ENCODE assay signal across 11 cellular contexts in the genomic region with DNA sequence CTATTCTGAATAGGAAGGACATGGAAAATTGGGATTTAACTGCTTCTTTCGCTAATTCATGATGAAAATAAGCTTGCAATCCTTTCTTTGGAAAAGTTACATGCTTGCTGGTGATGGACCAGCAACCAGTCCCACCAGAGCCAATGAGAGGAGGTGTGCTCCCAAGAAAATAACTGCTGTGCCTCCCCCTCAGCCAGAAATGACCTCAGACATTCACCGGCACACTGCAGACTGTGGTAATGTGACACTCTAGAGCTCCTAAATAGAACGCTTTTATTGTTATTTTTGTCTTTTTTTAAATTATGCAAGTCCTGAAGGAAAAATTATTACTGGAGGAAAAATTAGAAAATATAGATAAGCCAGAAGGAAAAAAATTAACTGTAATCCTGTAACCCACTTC. TPM values are rescaled to one million over a fixed set of nuclear protein-coding genes. Genes with fewer than 3 reads are reported as not detected.
A peak's percentile ranks its signal among the peaks of the same experiment; 100 is the strongest.
DNase-seq lines count a peak whose midpoint lies in the region; ATAC-seq and TF ChIP-seq lines count a peak whose summit lies in the region.
"Had no signal": no experiment of that assay in that cellular context is flagged by ENCODE, and none has a peak within 500 bp of the region (broad histone marks: within the 10 kb centered on the region; RNA-seq: fewer than 3 reads in every experiment).

No MANE protein-coding gene starts in this region.

- H4K20me1 ChIP-seq in SK-N-SH (ENCODE audit: insufficient read depth) (peaks cover 61% of the 10 kb centered on the region), smooth muscle cell (ENCODE audit: low read depth) (peaks cover 67% of the 10 kb centered on the region)

- H3K4me1 Mint-ChIP-seq in activated T-helper 2 cell treated with anti-CD3 and anti-CD28 coated beads, Interferon-gamma antibody, Interleukin-2, Interleukin-4, amounts not matched to agents 10 μg/mL and 5 μg/mL and 100 μg/mL, durations not matched to agents 14 hours and 24 hours and 36 hours (ENCODE audit: low read depth), result peaks cover 35% of the 10 kb centered on the region

- H3K4me3 ChIP-seq in SK-N-SH (ENCODE audit: low read depth in 2 of 2, low read length in 1 of 2), result peak overlapping the region in 1 of 2 experiments; percentile 98; a peak in 2 of 4 replicates
- peak overlapping the region; percentile 66 to 94 for H3K4me3 ChIP-seq in gastroesophageal sphincter
- H3K4me3 ChIP-seq in smooth muscle cell, result no peak overlapping the region
- H3K4me3 ChIP-seq: upper lobe of left lung had no signal

- H3K79me2 ChIP-seq in SK-N-SH (ENCODE audit: insufficient read depth), result peaks cover 71% of the 10 kb centered on the region
- peaks cover 42% of the 10 kb centered on the region for H3K79me2 ChIP-seq in smooth muscle cell (ENCODE audit: low read depth)

- ATAC-seq in SK-N-SH treated with all-trans-retinoic acid at 6 μM for 48 hours, result no peak
- ATAC-seq in gastroesophageal sphincter, result no peak
- ATAC-seq in HG02642 (IDR thresholded peaks at IDR 0.05; ENCODE audit: poor library complexity, unreplicated experiment), result no peak

- no peaks in the 10 kb centered on the region for H3K9me2 ChIP-seq in SK-N-SH

- POLR2A ChIA-PET in SK-N-SH (lab: Yijun Ruan, JAX), result no interaction called here

- TF ChIP-seq POLR2A in gastroesophageal sphincter (IDR thresholded peaks at IDR 0.05), result no peak

- intact Hi-C loops in activated T-helper 2 cell treated with anti-CD3 and anti-CD28 coated beads, Interferon-gamma antibody, Interleukin-2, Interleukin-4, amounts not matched to agents 10 μg/mL and 5 μg/mL and 100 μg/mL, durations not matched to agents 14 hours and 24 hours and 36 hours (cut with micrococcal nuclease), result no loop called here

- H3K9me3 ChIP-seq in SK-N-SH (no peaks in the 10 kb centered on the region), gastroesophageal sphincter (no peaks in the 10 kb centered on the region), smooth muscle cell (replicated peaks; ENCODE audit: low read depth) (no peaks in the 10 kb centered on the region)
- H3K9me3 ChIP-seq: upper lobe of left lung had no signal

- H3K9ac ChIP-seq in SK-N-SH, result no peak overlapping the region
- H3K9ac ChIP-seq in smooth muscle cell (ENCODE audit: low read depth), result no peak overlapping the region

- TF ChIP-seq RAD21 in SK-N-SH (IDR thresholded peaks at IDR 0.05; ENCODE audit: low read length), result no peak

- H3K4me3 Mint-ChIP-seq in activated T-helper 2 cell treated with anti-CD3 and anti-CD28 coated beads, Interferon-gamma antibody, Interleukin-2, Interleukin-4, amounts not matched to agents 10 μg/mL and 5 μg/mL and 100 μg/mL, durations not matched to agents 14 hours and 24 hours and 36 hours (ENCODE audit: low read depth), result peak overlapping the region; percentile 17

- DNase-seq in SK-N-SH (no peak), smooth muscle cell (lab: John Stamatoyannopoulos, UW; ENCODE audit: unreplicated experiment) (no peak), NCI-H2227 treated with DMSO at 0.1 percent for 48 hours (lab: John Stamatoyannopoulos, UW) (no peak)
- no peak for DNase-seq in activated T-helper 2 cell treated with anti-CD3 and anti-CD28 coated beads, Interferon-gamma antibody, Interleukin-2, Interleukin-4, amounts not matched to agents 10 μg/mL and 5 μg/mL and 100 μg/mL, durations not matched to agents 14 hours and 24 hours and 36 hours (ENCODE audit: low spot score)
- no peak for DNase-seq in stimulated activated CD4-positive, alpha-beta T cell treated with anti-CD3 and anti-CD28 coated beads, Interleukin-4, amount 100 ng/mL, for 4 hours
- DNase-seq: ACHN, NCI-H1694 treated with DMSO at 0.1 percent for 48 hours, upper lobe of left lung had no signal

- H3F3A ChIP-seq in SK-N-SH (replicated peaks; ENCODE audit: insufficient read depth), result peaks cover 14% of the 10 kb centered on the region
- H3F3A ChIP-seq in smooth muscle cell (ENCODE audit: low read depth), result peaks cover 5% of the 10 kb centered on the region

- TF ChIP-seq EP300 in SK-N-SH (IDR thresholded peaks at IDR 0.05; ENCODE audit: borderline replicate concordance in 1 of 2, low read depth in 1 of 2, low read length in 1 of 2) (no peak), gastroesophageal sphincter (IDR thresholded peaks at IDR 0.05) (no peak)

- no peak overlapping the region for H3K27ac Mint-ChIP-seq in activated T-helper 2 cell treated with anti-CD3 and anti-CD28 coated beads, Interferon-gamma antibody, Interleukin-2, Interleukin-4, amounts not matched to agents 10 μg/mL and 5 μg/mL and 100 μg/mL, durations not matched to agents 14 hours and 24 hours and 36 hours

- H3K4me2 ChIP-seq in SK-N-SH, result peak overlapping the region; percentile 98
- H3K4me2 ChIP-seq in smooth muscle cell, result peak overlapping the region; percentile 92

- H3K36me3 Mint-ChIP-seq in activated T-helper 2 cell treated with anti-CD3 and anti-CD28 coated beads, Interferon-gamma antibody, Interleukin-2, Interleukin-4, amounts not matched to agents 10 μg/mL and 5 μg/mL and 100 μg/mL, durations not matched to agents 14 hours and 24 hours and 36 hours (ENCODE audit: low read depth), result peaks cover 24% of the 10 kb centered on the region

- CTCF ChIA-PET in SK-N-SH (lab: Yijun Ruan, JAX), result interaction anchor here (1.2 to 6.4 kb wide), 2 partner anchors 148 to 256 kb away, joined by 3 to 28 read pairs; no protein-coding TSS in a partner anchor

- peaks cover 11 to 59% of the 10 kb centered on the region in 2 experiments for H3K4me1 ChIP-seq in SK-N-SH (ENCODE audit: control insufficient read depth in 1 of 2, insufficient read depth in 2 of 2, low read depth in 1 of 2, low read length in 1 of 2)
- H3K4me1 ChIP-seq in gastroesophageal sphincter, result peaks cover 2 to 83% (median 47%) of the 10 kb centered on the region in 3 donors
- peaks cover 49% of the 10 kb centered on the region for H3K4me1 ChIP-seq in smooth muscle cell (ENCODE audit: low read depth)

- H3K36me3 ChIP-seq in SK-N-SH (replicated peaks in 1 of 2; ENCODE audit: control insufficient read depth in 1 of 2, insufficient read depth in 2 of 2, low read length in 1 of 2) (peaks cover 3 to 12% of the 10 kb centered on the region in 2 experiments), gastroesophageal sphincter (peaks cover 0 to 6% of the 10 kb centered on the region in 2 donors), smooth muscle cell (ENCODE audit: low read depth) (no peaks in the 10 kb centered on the region)
- H3K36me3 ChIP-seq: upper lobe of left lung had no signal

- H3K9me3 Mint-ChIP-seq in activated T-helper 2 cell treated with anti-CD3 and anti-CD28 coated beads, Interferon-gamma antibody, Interleukin-2, Interleukin-4, amounts not matched to agents 10 μg/mL and 5 μg/mL and 100 μg/mL, durations not matched to agents 14 hours and 24 hours and 36 hours, result no peaks in the 10 kb centered on the region

- TF ChIP-seq CTCF in SK-N-SH (IDR thresholded peaks at IDR 0.05), result no peak
- no peak for TF ChIP-seq CTCF in gastroesophageal sphincter (IDR thresholded peaks at IDR 0.05)
- no peak for TF ChIP-seq CTCF in smooth muscle cell (IDR thresholded peaks at IDR 0.05; ENCODE audit: borderline replicate concordance, insufficient read depth, poor library complexity, severe bottlenecking)

- WGBS in SK-N-SH (ENCODE audit: low lambda C conversion rate), result 94% methylated on average over 3 of the region's 3 CpGs
- WGBS in gastroesophageal sphincter (ENCODE audit: low coverage in 1 of 2), 2 donors, result 40 to 50% methylated on average over 3 of the region's 3 CpGs
- WGBS in smooth muscle cell (ENCODE audit: low lambda C conversion rate), result 68% methylated on average over 3 of the region's 3 CpGs

- H3K27ac ChIP-seq in SK-N-SH (ENCODE audit: low read depth in 2 of 2, low read length in 1 of 2), result no peak overlapping the region
- peak overlapping the region; percentile 73 to 99 (median 96) for H3K27ac ChIP-seq in gastroesophageal sphincter
- no peak overlapping the region for H3K27ac ChIP-seq in smooth muscle cell (ENCODE audit: low read depth)
- H3K27ac ChIP-seq: upper lobe of left lung had no signal

- H2AFZ ChIP-seq in SK-N-SH (ENCODE audit: low read depth) (no peak overlapping the region), smooth muscle cell (ENCODE audit: low read depth) (no peak overlapping the region)

- no peaks in the 10 kb centered on the region for H3K27me3 ChIP-seq in SK-N-SH (ENCODE audit: insufficient read depth)
- no peaks in the 10 kb centered on the region for H3K27me3 ChIP-seq in gastroesophageal sphincter
- H3K27me3 ChIP-seq in smooth muscle cell (ENCODE audit: low read depth), result no peaks in the 10 kb centered on the region
- H3K27me3 ChIP-seq: upper lobe of left lung had no signal

- peaks cover 4% of the 10 kb centered on the region for H3K27me3 Mint-ChIP-seq in activated T-helper 2 cell treated with anti-CD3 and anti-CD28 coated beads, Interferon-gamma antibody, Interleukin-2, Interleukin-4, amounts not matched to agents 10 μg/mL and 5 μg/mL and 100 μg/mL, durations not matched to agents 14 hours and 24 hours and 36 hours (ENCODE audit: low read depth)

TF ChIP-seq in SK-N-SH, 30 proteins besides CTCF, POLR2A, EP300 and RAD21 (continues in another document):
- TF ChIP-seq FOXJ3 (CRISPR knock-in tag; IDR thresholded peaks at IDR 0.05), result no peak

TF ChIP-seq in SK-N-SH treated with all-trans-retinoic acid at 6 μM for 48 hours, 23 proteins besides CTCF, POLR2A, EP300 and RAD21 (continues in another document):
- TF ChIP-seq ZFP30 (CRISPR knock-in tag; IDR thresholded peaks at IDR 0.05), result no peak
- TF ChIP-seq ARNTL (CRISPR knock-in tag; IDR thresholded peaks at IDR 0.05; ENCODE audit: borderline replicate concordance, low read depth), result no peak
- TF ChIP-seq ZNF565 (CRISPR knock-in tag; conservative IDR thresholded peaks at IDR 0.05; ENCODE audit: low read depth), result no peak
- no peak for TF ChIP-seq PPARA (CRISPR knock-in tag; IDR thresholded peaks at IDR 0.05; ENCODE audit: borderline replicate concordance)
- TF ChIP-seq RARB (CRISPR knock-in tag; IDR thresholded peaks at IDR 0.05), result no peak
- no peak for TF ChIP-seq ZNF8 (CRISPR knock-in tag; IDR thresholded peaks at IDR 0.05)

RNA-seq across cellular contexts. Expression of a gene that starts 2.6 kb away (rescaled TPM):
- 32.2 and 35.8 TPM in 2 replicates for polyA plus RNA-seq in SK-N-SH (2012; rRNA removed)
- 16.8 and 25.0 TPM in 2 replicates for polyA plus RNA-seq in SK-N-SH (2012; cell fraction: cytosol; rRNA removed)
- 75.6 and 77.6 TPM in 2 replicates for polyA plus RNA-seq in SK-N-SH (2012; cell fraction: nucleus; rRNA removed)
- 34.5 and 37.1 TPM in 2 replicates for total RNA-seq in activated T-helper 2 cell treated with anti-CD3 and anti-CD28 coated beads, Interferon-gamma antibody, Interleukin-2, Interleukin-4, amounts not matched to agents 10 μg/mL and 5 μg/mL and 100 μg/mL, durations not matched to agents 14 hours and 24 hours and 36 hours
- total RNA-seq in gastroesophageal sphincter, result 100 to 1,000 TPM; 131 to 663 (median 337) TPM
- 31.8 and 44.4 TPM in 2 replicates for total RNA-seq in smooth muscle cell
- 39.4 and 43.3 TPM in 2 replicates for polyA plus RNA-seq in smooth muscle cell

RNA-seq across cellular contexts. Expression of a gene that starts 55.0 kb away (rescaled TPM):
- polyA plus RNA-seq in SK-N-SH (2012; rRNA removed) (76.1 and 78.2 TPM in 2 replicates), smooth muscle cell (19.9 and 34.0 TPM in 2 replicates)
- polyA plus RNA-seq in SK-N-SH (2012; cell fraction: cytosol; rRNA removed), result 36.3 and 54.5 TPM in 2 replicates
- 172 and 200 TPM in 2 replicates for polyA plus RNA-seq in SK-N-SH (2012; cell fraction: nucleus; rRNA removed)
- total RNA-seq in activated T-helper 2 cell treated with anti-CD3 and anti-CD28 coated beads, Interferon-gamma antibody, Interleukin-2, Interleukin-4, amounts not matched to agents 10 μg/mL and 5 μg/mL and 100 μg/mL, durations not matched to agents 14 hours and 24 hours and 36 hours, result 48.8 and 49.1 TPM in 2 replicates
- total RNA-seq in gastroesophageal sphincter (10 to 100 TPM; 34.8 to 49.2 (median 43.9) TPM), smooth muscle cell (12.6 and 30.1 TPM in 2 replicates)

Comparison
In these comparisons a context has a peak if more than half of its experiments do, and no peak if none do; other contexts are left out.
1. H3K27ac ChIP-seq: peak in gastroesophageal sphincter (4 of 4); none in SK-N-SH (0 of 2) and smooth muscle cell (single experiment).